In the genomic region with DNA sequence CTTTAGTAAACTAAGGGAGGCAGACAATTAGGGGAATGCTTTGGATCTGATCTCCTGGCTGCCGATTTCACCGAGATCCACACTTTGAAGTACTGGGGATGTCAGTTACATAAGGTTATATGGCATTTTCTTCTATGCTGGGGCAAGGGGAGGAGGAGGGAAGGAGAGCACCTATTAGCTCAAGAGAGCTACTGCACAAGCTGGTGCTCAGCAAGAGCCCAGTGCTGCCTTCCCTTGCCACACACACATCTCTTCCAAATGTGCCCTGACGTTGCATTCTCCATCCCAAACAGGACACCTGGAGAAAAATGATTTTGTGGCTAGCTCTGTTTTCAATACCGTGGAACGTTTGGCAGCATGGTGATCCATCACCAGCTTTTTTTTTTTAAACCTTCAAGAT, we compare ENCODE assay signal across 28 cellular contexts.
"Had no signal": no experiment of that assay in that cellular context is flagged by ENCODE, and none has a peak within 500 bp of the region (broad histone marks: within the 10 kb centered on the region; RNA-seq: fewer than 3 reads in every experiment).

No MANE protein-coding gene starts in this region.

- H3K36me3 ChIP-seq: stomach, suprapubic skin, thoracic aorta, thyroid gland, tibial artery, tibial nerve, transverse colon, upper lobe of left lung, upper lobe of right lung, uterus, vagina had no signal

- H3K9me3 Mint-ChIP-seq: stimulated activated naive CD8-positive, alpha-beta T cell treated with anti-CD3 and anti-CD28 coated beads, Interleukin-15, Interleukin-2, amounts not matched to agents 100 ng/mL and 50 ng/mL, for 24 hours; type B pancreatic cell had no signal

- H3K4me3 Mint-ChIP-seq: stimulated activated effector memory CD8-positive, alpha-beta T cell treated with anti-CD3 and anti-CD28 coated beads, Interleukin-12 subunit alpha, Interleukin-12 subunit beta, amount 100 ng/mL, for 72 hours; stimulated activated memory B cell treated with anti-CD40 and anti-IgM and Interleukin-4, amounts not matched to agents 10 μg/mL and 1 μg/mL and 100 μg/mL, for 72 hours; stimulated activated naive B cell treated with anti-CD40 and anti-IgM and Interleukin-4, amounts not matched to agents 10 μg/mL and 1 μg/mL and 100 μg/mL, for 72 hours; stimulated activated naive CD8-positive, alpha-beta T cell treated with anti-CD3 and anti-CD28 coated beads, Interleukin-15, amount 100 ng/mL, for 72 hours; stimulated activated naive CD8-positive, alpha-beta T cell treated with anti-CD3 and anti-CD28 coated beads, Interleukin-15, Interleukin-2, amounts not matched to agents 100 ng/mL and 50 ng/mL, for 24 hours; type B pancreatic cell had no signal

- H3K4me1 Mint-ChIP-seq: stimulated activated effector memory CD8-positive, alpha-beta T cell treated with anti-CD3 and anti-CD28 coated beads, Interleukin-12 subunit alpha, Interleukin-12 subunit beta, amount 100 ng/mL, for 72 hours; stimulated activated memory B cell treated with anti-CD40 and anti-IgM and Interleukin-4, amounts not matched to agents 10 μg/mL and 1 μg/mL and 100 μg/mL, for 72 hours; stimulated activated naive B cell treated with anti-CD40 and anti-IgM and Interleukin-4, amounts not matched to agents 10 μg/mL and 1 μg/mL and 100 μg/mL, for 72 hours; stimulated activated naive CD8-positive, alpha-beta T cell treated with anti-CD3 and anti-CD28 coated beads, Interleukin-15, amount 100 ng/mL, for 72 hours had no signal

- H3K27ac ChIP-seq: stomach, suprapubic skin, testis, thoracic aorta, thyroid gland, tibial artery, tibial nerve, transverse colon, upper lobe of left lung, upper lobe of right lung, uterus, vagina had no signal

- DNase-seq: stimulated activated CD4-positive, alpha-beta T cell treated with anti-CD3 and anti-CD28 coated beads, Interleukin-2, amount 100 ng/mL, for 48 hours; stimulated activated CD4-positive, alpha-beta T cell treated with anti-CD3 and anti-CD28 coated beads, Interleukin-4, amount 100 ng/mL, for 1 hour; stimulated activated CD4-positive, alpha-beta T cell treated with anti-CD3 and anti-CD28 coated beads, Interleukin-4, amount 100 ng/mL, for 24 hours; stimulated activated CD4-positive, alpha-beta T cell treated with anti-CD3 and anti-CD28 coated beads, Interleukin-4, amount 100 ng/mL, for 4 hours; stimulated activated CD8-positive, alpha-beta memory T cell treated with anti-CD3 and anti-CD28 coated beads, Interleukin-4, amount 100 ng/mL, for 48 hours; stimulated activated naive B cell treated with anti-CD40 and anti-IgM and Interleukin-4, amounts not matched to agents 10 μg/mL and 1 μg/mL and 100 μg/mL, for 72 hours; stimulated activated naive CD4-positive, alpha-beta T cell; stimulated activated naive CD4-positive, alpha-beta T cell treated with Interleukin-2 at 50 U/mL for 16 hours; stimulated activated naive CD8-positive, alpha-beta T cell treated with anti-CD3 and anti-CD28 coated beads, Interleukin-15, amount 100 ng/mL, for 72 hours; stimulated activated naive CD8-positive, alpha-beta T cell treated with anti-CD3 and anti-CD28 coated beads, Interleukin-15, Interleukin-2, amounts not matched to agents 100 U/mL and 50 U/mL, for 24 hours; stomach; substantia nigra; testis; thyroid gland; tibial artery; transverse colon; trophoblast cell; upper lobe of left lung; upper lobe of right lung; uterus had no signal

- H3K27ac Mint-ChIP-seq: stimulated activated effector memory CD8-positive, alpha-beta T cell treated with anti-CD3 and anti-CD28 coated beads, Interleukin-12 subunit alpha, Interleukin-12 subunit beta, amount 100 ng/mL, for 72 hours; stimulated activated memory B cell treated with anti-CD40 and anti-IgM and Interleukin-4, amounts not matched to agents 10 μg/mL and 1 μg/mL and 100 μg/mL, for 72 hours; stimulated activated naive B cell treated with anti-CD40 and anti-IgM and Interleukin-4, amounts not matched to agents 10 μg/mL and 1 μg/mL and 100 μg/mL, for 72 hours; stimulated activated naive CD8-positive, alpha-beta T cell treated with anti-CD3 and anti-CD28 coated beads, Interleukin-15, amount 100 ng/mL, for 72 hours; stimulated activated naive CD8-positive, alpha-beta T cell treated with anti-CD3 and anti-CD28 coated beads, Interleukin-15, Interleukin-2, amounts not matched to agents 100 ng/mL and 50 ng/mL, for 24 hours; type B pancreatic cell had no signal

- H3K4me3 ChIP-seq: stomach, suprapubic skin, testis, thoracic aorta, thyroid gland, tibial artery, tibial nerve, transverse colon, upper lobe of left lung, upper lobe of right lung, uterus, vagina had no signal

- H3K27me3 Mint-ChIP-seq: stimulated activated naive CD8-positive, alpha-beta T cell treated with anti-CD3 and anti-CD28 coated beads, Interleukin-15, Interleukin-2, amounts not matched to agents 100 ng/mL and 50 ng/mL, for 24 hours had no signal

- H3K36me3 Mint-ChIP-seq: stimulated activated effector memory CD8-positive, alpha-beta T cell treated with anti-CD3 and anti-CD28 coated beads, Interleukin-12 subunit alpha, Interleukin-12 subunit beta, amount 100 ng/mL, for 72 hours; stimulated activated memory B cell treated with anti-CD40 and anti-IgM and Interleukin-4, amounts not matched to agents 10 μg/mL and 1 μg/mL and 100 μg/mL, for 72 hours; stimulated activated naive B cell treated with anti-CD40 and anti-IgM and Interleukin-4, amounts not matched to agents 10 μg/mL and 1 μg/mL and 100 μg/mL, for 72 hours; type B pancreatic cell had no signal

- H3K4me1 ChIP-seq: stomach, suprapubic skin, testis, thyroid gland, tibial artery, tibial nerve, transverse colon, upper lobe of left lung, upper lobe of right lung, uterus, vagina had no signal

- H3K27me3 ChIP-seq: stomach, suprapubic skin, testis, thyroid gland, tibial artery, tibial nerve, transverse colon, upper lobe of left lung, upper lobe of right lung, uterus, vagina had no signal

- ATAC-seq: stimulated activated effector memory CD8-positive, alpha-beta T cell treated with anti-CD3 and anti-CD28 coated beads, Interleukin-12 subunit alpha, Interleukin-12 subunit beta, amount 100 ng/mL, for 72 hours; stimulated activated memory B cell treated with anti-CD40 and anti-IgM and Interleukin-4, amounts not matched to agents 10 μg/mL and 1 μg/mL and 100 μg/mL, for 72 hours; stimulated activated naive B cell treated with anti-CD40 and anti-IgM and Interleukin-4, amounts not matched to agents 10 μg/mL and 1 μg/mL and 100 μg/mL, for 72 hours; stimulated activated naive CD8-positive, alpha-beta T cell treated with anti-CD3 and anti-CD28 coated beads, Interleukin-15, amount 100 ng/mL, for 72 hours; stimulated activated naive CD8-positive, alpha-beta T cell treated with anti-CD3 and anti-CD28 coated beads, Interleukin-15, Interleukin-2, amounts not matched to agents 100 U/mL and 50 U/mL, for 24 hours; upper lobe of right lung had no signal

- H3K9me3 ChIP-seq: stomach, suprapubic skin, testis, thoracic aorta, thyroid gland, tibial artery, tibial nerve, transverse colon, upper lobe of left lung, upper lobe of right lung, uterus, vagina had no signal
